16 cellular contexts compared by ENCODE assay signal in genomic region chr11:61832207-61832606, GRCh38. TPM values are rescaled to one million over a fixed set of nuclear protein-coding genes. Genes with fewer than 3 reads are reported as not detected.
DNase-seq lines count a peak whose midpoint lies in the region; ATAC-seq, FAIRE-seq and TF ChIP-seq lines count a peak whose summit lies in the region.
"Had no signal": no experiment of that assay in that cellular context is flagged by ENCODE, and none has a peak within 500 bp of the region (broad histone marks: within the 10 kb centered on the region; RNA-seq: fewer than 3 reads in every experiment).

No MANE protein-coding gene starts in this region.

- H3K27ac Mint-ChIP-seq in activated CD8-positive, alpha-beta memory T cell treated with anti-CD3 and anti-CD28 coated beads, Interleukin-2, amount 10 ng/mL, durations not matched to agents 7 days and 5 days: peak overlapping the region; percentile 52
- H3K27ac Mint-ChIP-seq in WTC11 (peak overlapping the region; percentile 97), type B pancreatic cell (no peak overlapping the region)

- H4K20me1 ChIP-seq in hepatocyte (ENCODE audit: insufficient read depth, poor library complexity, severe bottlenecking): peaks cover 57% of the 10 kb centered on the region

- H2AFZ ChIP-seq in hepatocyte: no peak overlapping the region
- H2AFZ ChIP-seq: PC-9 had no signal

- CTCF ChIA-PET in activated CD8-positive, alpha-beta memory T cell treated with anti-CD3 and anti-CD28 coated beads, Interleukin-2, amount 10 ng/mL, durations not matched to agents 7 days and 5 days (lab: Charles Lee): interaction anchor here (2.4 to 7.4 kb wide), 2 partner anchors 16 to 34 kb away, joined by 10 to 61 read pairs; partner anchors contain the start of gene FADS1
- CTCF ChIA-PET in WTC11 (lab: Charles Lee): interaction anchor here (2.0 to 4.7 kb wide), 2 partner anchors 17 to 35 kb away, joined by 8 to 28 read pairs; no protein-coding TSS in a partner anchor

- H3K27me3 Mint-ChIP-seq in activated CD8-positive, alpha-beta memory T cell treated with anti-CD3 and anti-CD28 coated beads, Interleukin-2, amount 10 ng/mL, durations not matched to agents 7 days and 5 days: peaks cover 3% of the 10 kb centered on the region
- H3K27me3 Mint-ChIP-seq in WTC11 (ENCODE audit: low read depth): no peaks in the 10 kb centered on the region
- H3K27me3 Mint-ChIP-seq in type B pancreatic cell: no peaks in the 10 kb centered on the region

- DNase-seq in activated CD8-positive, alpha-beta memory T cell treated with anti-CD3 and anti-CD28 coated beads, Interleukin-2, amount 10 ng/mL, durations not matched to agents 7 days and 5 days: no peak
- DNase-seq in activated CD8-positive, alpha-beta memory T cell treated with anti-CD3 and anti-CD28 coated beads for 24 hours: no peak
- DNase-seq in WTC11 (ENCODE audit: low spot score) (no peak), hepatocyte (ENCODE audit: low spot score) (no peak), type B pancreatic cell (ENCODE audit: extremely low spot score, unreplicated experiment) (no peak), putamen (ENCODE audit: low spot score) (no peak), urothelium cell line (ENCODE audit: low spot score) (no peak), omental fat pad (ENCODE audit: low spot score) (no peak)
- DNase-seq: activated T-cell treated with anti-CD3 and anti-CD28 coated beads, Interleukin-2, amount 50 U/mL, for 4 hours; COR-L47; NCI-H146; NCI-H524; PC-9 had no signal

- peaks cover 66% of the 10 kb centered on the region for H3K4me1 Mint-ChIP-seq in activated CD8-positive, alpha-beta memory T cell treated with anti-CD3 and anti-CD28 coated beads, Interleukin-2, amount 10 ng/mL, durations not matched to agents 7 days and 5 days
- peaks cover 72% of the 10 kb centered on the region for H3K4me1 Mint-ChIP-seq in WTC11
- peaks cover 39% of the 10 kb centered on the region for H3K4me1 Mint-ChIP-seq in type B pancreatic cell (ENCODE audit: unreplicated experiment)

- H3K27me3 ChIP-seq in hepatocyte: no peaks in the 10 kb centered on the region

- ATAC-seq in activated CD8-positive, alpha-beta memory T cell treated with anti-CD3 and anti-CD28 coated beads, Interleukin-2, amount 10 ng/mL, durations not matched to agents 7 days and 5 days: no peak
- no peak for ATAC-seq in WTC11
- no peak for ATAC-seq in omental fat pad (ENCODE audit: low FRiP score)
- ATAC-seq: activated CD4-positive, CD25-positive, alpha-beta regulatory T cell treated with anti-CD3 and anti-CD28 coated beads, Interleukin-2, amount 50 U/mL, for 24 hours; activated T-cell treated with anti-CD3 and anti-CD28 coated beads, Interleukin-2, amount 50 U/mL, for 4 hours had no signal

- H3K4me1 ChIP-seq in hepatocyte (ENCODE audit: insufficient read depth): peaks cover 32% of the 10 kb centered on the region

- 94% methylated on average over 4 of the region's 4 CpGs for WGBS in hepatocyte (ENCODE audit: low lambda C conversion rate, missing lambda C conversion rate)

- H3K4me3 ChIP-seq in hepatocyte: no peak overlapping the region
- H3K4me3 ChIP-seq: PC-9 had no signal

- H3K9me2 ChIP-seq in hepatocyte (replicated peaks; ENCODE audit: insufficient read depth): no peaks in the 10 kb centered on the region

- no peak for FAIRE-seq in urothelium cell line (lab: Jason Lieb, UNC)
- FAIRE-seq: islet of Langerhans had no signal

- H3K9me3 ChIP-seq in hepatocyte (ENCODE audit: low read depth): no peaks in the 10 kb centered on the region

- H3K36me3 Mint-ChIP-seq in activated CD8-positive, alpha-beta memory T cell treated with anti-CD3 and anti-CD28 coated beads, Interleukin-2, amount 10 ng/mL, durations not matched to agents 7 days and 5 days: peaks cover 31% of the 10 kb centered on the region
- H3K36me3 Mint-ChIP-seq in WTC11 (peaks cover 7% of the 10 kb centered on the region), type B pancreatic cell (peaks cover 8% of the 10 kb centered on the region)

- no peak overlapping the region for H3K27ac ChIP-seq in hepatocyte
- H3K27ac ChIP-seq: epithelial cell of prostate, PC-9 had no signal

- TF ChIP-seq CTCF in WTC11 (IDR thresholded peaks at IDR 0.05) (no peak), hepatocyte (IDR thresholded peaks at IDR 0.05; ENCODE audit: poor library complexity) (no peak), type B pancreatic cell (conservative IDR thresholded peaks at IDR 0.05) (no peak), omental fat pad (IDR thresholded peaks at IDR 0.05) (no peak)

- no peak overlapping the region for H3K4me3 Mint-ChIP-seq in activated CD8-positive, alpha-beta memory T cell treated with anti-CD3 and anti-CD28 coated beads, Interleukin-2, amount 10 ng/mL, durations not matched to agents 7 days and 5 days
- no peak overlapping the region; the same call in 1 of the 2 replicates for H3K4me3 Mint-ChIP-seq in WTC11
- peak overlapping the region; percentile 72 for H3K4me3 Mint-ChIP-seq in type B pancreatic cell
- H3K4me3 Mint-ChIP-seq: activated T-cell treated with anti-CD3 and anti-CD28 coated beads, Interleukin-2, amount 50 U/mL, for 4 hours had no signal

- no peaks in the 10 kb centered on the region for H3K36me3 ChIP-seq in hepatocyte (replicated peaks; ENCODE audit: insufficient read depth, low read depth)

- H3K4me2 ChIP-seq in hepatocyte: peak overlapping the region; percentile 93
- H3K4me2 ChIP-seq: PC-9 had no signal

- POLR2A ChIA-PET in WTC11 (lab: Charles Lee): interaction anchor here (6.5 kb wide), 1 partner anchor 17 kb away, joined by 66 read pairs; the partner anchor contains the start of gene FADS1

- peaks cover 87% of the 10 kb centered on the region for H3K79me2 ChIP-seq in hepatocyte

- no peaks in the 10 kb centered on the region for H3K9me3 Mint-ChIP-seq in activated CD8-positive, alpha-beta memory T cell treated with anti-CD3 and anti-CD28 coated beads, Interleukin-2, amount 10 ng/mL, durations not matched to agents 7 days and 5 days (ENCODE audit: low read depth)
- H3K9me3 Mint-ChIP-seq in WTC11 (no peaks in the 10 kb centered on the region), type B pancreatic cell (no peaks in the 10 kb centered on the region)
- H3K9me3 Mint-ChIP-seq: activated T-cell treated with anti-CD3 and anti-CD28 coated beads, Interleukin-2, amount 50 U/mL, for 4 hours had no signal

TF ChIP-seq in WTC11, 78 proteins besides CTCF, POLR2A, EP300 and RAD21 (continues in another document):
- TF ChIP-seq ZNF512 (CRISPR knock-in tag; IDR thresholded peaks at IDR 0.05; ENCODE audit: borderline replicate concordance) (no peak), NR3C1 (CRISPR knock-in tag; conservative IDR thresholded peaks at IDR 0.05; ENCODE audit: low read depth) (no peak), TP53 (CRISPR knock-in tag; IDR thresholded peaks at IDR 0.05) (no peak)

RNA-seq across cellular contexts. Expression of gene FADS2, which starts 4.1 kb away (rescaled TPM):
- total RNA-seq in activated CD8-positive, alpha-beta memory T cell treated with anti-CD3 and anti-CD28 coated beads, Interleukin-2, amount 10 ng/mL, durations not matched to agents 7 days and 5 days: 100 to 1,000 TPM; 174 to 184 TPM
- 416 to 423 TPM (median 422 TPM) in 3 replicates for total RNA-seq in WTC11 (2021)
- 256 and 317 TPM in 2 replicates for total RNA-seq in hepatocyte
- polyA plus RNA-seq in hepatocyte: 277 and 356 TPM in 2 replicates
- total RNA-seq in type B pancreatic cell (ENCODE audit: low replicate concordance): 127 and 205 TPM in 2 replicates
- total RNA-seq in omental fat pad: 10 to 100 TPM in 3 of 4 donors, 1 to 10 TPM in 1; 7.8 to 40.1 (median 16.2) TPM

RNA-seq across cellular contexts. Expression of gene FADS1, which starts 15.4 kb away (rescaled TPM):
- total RNA-seq in activated CD8-positive, alpha-beta memory T cell treated with anti-CD3 and anti-CD28 coated beads, Interleukin-2, amount 10 ng/mL, durations not matched to agents 7 days and 5 days: 10 to 100 TPM; 33.8 to 35.4 TPM
- 105 to 108 TPM (median 105 TPM) in 3 replicates for total RNA-seq in WTC11 (2021)
- 151 and 159 TPM in 2 replicates for total RNA-seq in hepatocyte
- 218 and 230 TPM in 2 replicates for polyA plus RNA-seq in hepatocyte
- total RNA-seq in type B pancreatic cell (ENCODE audit: low replicate concordance): 34.2 and 90.0 TPM in 2 replicates
- 10 to 100 TPM; 20.1 to 49.1 (median 22.0) TPM for total RNA-seq in omental fat pad

RNA-seq across cellular contexts. Expression of gene FEN1, which starts 39.5 kb away (rescaled TPM):
- total RNA-seq in activated CD8-positive, alpha-beta memory T cell treated with anti-CD3 and anti-CD28 coated beads, Interleukin-2, amount 10 ng/mL, durations not matched to agents 7 days and 5 days: 100 to 1,000 TPM; 141 to 150 TPM
- total RNA-seq in WTC11 (2021) (72.3 to 96.3 TPM (median 73.2 TPM) in 3 replicates), hepatocyte (14.2 and 15.4 TPM in 2 replicates), type B pancreatic cell (ENCODE audit: low replicate concordance) (27.7 and 44.6 TPM in 2 replicates), omental fat pad (1 to 10 TPM; 4.7 to 8.9 (median 6.7) TPM)
- 13.6 and 21.0 TPM in 2 replicates for polyA plus RNA-seq in hepatocyte

RNA-seq across cellular contexts. Expression of gene TMEM258, which starts 39.8 kb away (rescaled TPM):
- total RNA-seq in activated CD8-positive, alpha-beta memory T cell treated with anti-CD3 and anti-CD28 coated beads, Interleukin-2, amount 10 ng/mL, durations not matched to agents 7 days and 5 days: 100 to 1,000 TPM; 138 to 157 TPM
- total RNA-seq in WTC11 (2021) (175 to 192 TPM (median 190 TPM) in 3 replicates), hepatocyte (64.7 and 90.9 TPM in 2 replicates), type B pancreatic cell (ENCODE audit: low replicate concordance) (158 and 162 TPM in 2 replicates), omental fat pad (10 to 100 TPM; 27.9 to 52.6 (median 43.4) TPM)
- polyA plus RNA-seq in hepatocyte: 253 and 255 TPM in 2 replicates

RNA-seq across cellular contexts. Expression of gene FADS3, which starts 59.1 kb away (rescaled TPM):
- 1 to 10 TPM; 2.6 to 7.7 TPM for total RNA-seq in activated CD8-positive, alpha-beta memory T cell treated with anti-CD3 and anti-CD28 coated beads, Interleukin-2, amount 10 ng/mL, durations not matched to agents 7 days and 5 days
- total RNA-seq in WTC11 (2021): 47.4 to 50.0 TPM (median 49.3 TPM) in 3 replicates
- 19.4 and 25.0 TPM in 2 replicates for total RNA-seq in hepatocyte
- polyA plus RNA-seq in hepatocyte: 36.0 and 37.0 TPM in 2 replicates
- 4.4 and 10.0 TPM in 2 replicates for total RNA-seq in type B pancreatic cell (ENCODE audit: low replicate concordance)
- total RNA-seq in omental fat pad: 100 to 1,000 TPM; 111 to 285 (median 246) TPM
